ENCODE assay signal across 30 cellular contexts in the genomic region with DNA sequence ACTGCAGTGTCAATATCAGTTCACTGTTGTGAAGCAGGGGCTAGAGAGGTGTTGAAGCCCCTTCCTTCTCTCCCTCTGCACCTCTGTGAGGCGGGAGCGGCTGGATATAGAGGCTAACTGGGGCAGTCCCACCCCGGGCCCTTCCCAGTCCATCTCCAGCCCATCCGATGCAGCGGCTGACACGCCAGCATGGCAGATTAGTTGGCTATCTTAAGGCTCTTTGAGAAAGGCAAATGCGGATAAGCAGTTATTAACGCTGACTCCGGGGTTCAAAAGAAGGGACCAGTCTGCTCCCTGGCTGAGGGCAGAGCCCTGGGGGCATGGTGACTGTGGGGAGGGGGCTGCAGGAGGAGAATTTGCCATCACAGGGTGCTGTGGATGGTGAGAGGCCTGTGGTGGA.
"Had no signal": no experiment of that assay in that cellular context is flagged by ENCODE, and none has a peak within 500 bp of the region (broad histone marks: within the 10 kb centered on the region; RNA-seq: fewer than 3 reads in every experiment).

No MANE protein-coding gene starts in this region.

- H3K27me3 ChIP-seq: ascending aorta had no signal

- H3K4me1 ChIP-seq: ascending aorta, breast epithelium, foreskin keratinocyte had no signal

- ATAC-seq: activated naive CD4-positive, alpha-beta T cell treated with anti-CD3 and anti-CD28 coated beads, Interleukin-2, amount 50 U/mL, for 72 hours; activated T-cell treated with anti-CD3 and anti-CD28 coated beads, Interleukin-2, amount 50 U/mL, for 72 hours; effector memory CD8-positive, alpha-beta T cell; foreskin keratinocyte; gastrocnemius medialis; heart left ventricle had no signal

- H3K79me2 ChIP-seq: hepatocyte had no signal

- H2AFZ ChIP-seq: hepatocyte had no signal

- H3K9me3 ChIP-seq: ascending aorta, breast epithelium, esophagus muscularis mucosa, gastrocnemius medialis, heart left ventricle had no signal

- H3K36me3 ChIP-seq: ascending aorta, breast epithelium, cardiac muscle cell, esophagus muscularis mucosa, gastrocnemius medialis, heart left ventricle had no signal

- H3K27ac ChIP-seq: ascending aorta, breast epithelium, cardiac muscle cell, coronary artery, esophagus muscularis mucosa, foreskin keratinocyte, gastrocnemius medialis, heart left ventricle, hepatocyte had no signal

- DNase-seq: activated CD4-positive, alpha-beta memory T cell treated with anti-CD3 and anti-CD28 coated beads, Interleukin-2, amount 10 ng/mL, durations not matched to agents 7 days and 5 days; activated CD4-positive, alpha-beta T cell treated with anti-CD3 and anti-CD28 coated beads for 1 hour; activated CD4-positive, alpha-beta T cell treated with anti-CD3 and anti-CD28 coated beads for 4 hours; activated CD4-positive, alpha-beta T cell treated with anti-CD3 and anti-CD28 coated beads, Interleukin-2, amount 10 ng/mL, durations not matched to agents 7 days and 5 days; activated CD4-positive, alpha-beta T cell treated with anti-CD3 and anti-CD28 coated beads, Interleukin-2, amount 50 U/mL, for 4 hours; activated CD8-positive, alpha-beta memory T cell treated with anti-CD3 and anti-CD28 coated beads, Interleukin-2, amount 50 U/mL, for 48 hours; activated gamma-delta T cell; activated naive CD4-positive, alpha-beta T cell; activated naive CD4-positive, alpha-beta T cell treated with anti-CD3 and anti-CD28 coated beads, Interleukin-2, amount 10 ng/mL, durations not matched to agents 7 days and 5 days; activated naive CD8-positive, alpha-beta T cell treated with anti-CD3 and anti-CD28 coated beads, Interleukin-2, amount 10 ng/mL, durations not matched to agents 7 days and 5 days; activated T-cell treated with anti-CD3 and anti-CD28 coated beads for 4 hours; activated T-cell treated with anti-CD3 and anti-CD28 coated beads, Interleukin-2, amount 50 U/mL, for 24 hours; activated T-cell treated with anti-CD3 and anti-CD28 coated beads, Interleukin-2, amount 50 U/mL, for 72 hours; central memory CD4-positive, alpha-beta T cell; cerebellar nuclear complex; dorsolateral prefrontal cortex; effector memory CD8-positive, alpha-beta T cell; erythroblast; foreskin keratinocyte; gastrocnemius medialis; glutamatergic neuron; heart left ventricle; T-helper 2 cell had no signal

- H3K4me3 ChIP-seq: ascending aorta, breast epithelium, cardiac muscle cell, coronary artery, dorsolateral prefrontal cortex, esophagus muscularis mucosa, gastrocnemius medialis, heart left ventricle, hepatocyte had no signal

- H3K4me2 ChIP-seq: hepatocyte had no signal
